1 cellular context compared by ENCODE assay signal in genomic region chr17:16652847-16653366, GRCh38.
TF ChIP-seq lines count a peak whose summit lies in the region.

No MANE protein-coding gene starts in this region.

TF ChIP-seq in GM12878, 131 proteins besides CTCF, POLR2A, EP300 and RAD21 (continued from another document):
- TF ChIP-seq SKIL (IDR thresholded peaks at IDR 0.05; ENCODE audit: low read depth, poor library complexity, severe bottlenecking) (no peak), RAD51 (IDR thresholded peaks at IDR 0.05) (no peak), HDAC6 (IDR thresholded peaks at IDR 0.05; ENCODE audit: unreplicated experiment) (no peak), SPI1 (IDR thresholded peaks at IDR 0.05; ENCODE audit: borderline replicate concordance, insufficient read depth, low read depth, low read length) (no peak), IKZF2 (IDR thresholded peaks at IDR 0.05) (no peak; a peak in 1 of 4 replicates)
